ENCODE assay signal across 10 cellular contexts in genomic region chr6:35590622-35591066, GRCh38.
DNase-seq lines count a peak whose midpoint lies in the region; ATAC-seq and TF ChIP-seq lines count a peak whose summit lies in the region.
"Had no signal": no experiment of that assay in that cellular context is flagged by ENCODE, and none has a peak within 500 bp of the region (broad histone marks: within the 10 kb centered on the region; RNA-seq: fewer than 3 reads in every experiment).

No MANE protein-coding gene starts in this region.

- WGBS in urinary bladder: 29% methylated on average over 6 of the region's 6 CpGs

- CTCF ChIA-PET in activated naive CD4-positive, alpha-beta T cell treated with anti-CD3 and anti-CD28 coated beads for 36 hours (lab: Charles Lee): interaction anchor here (0.6 to 14.5 kb wide), 11 partner anchors 8 to 147 kb away, joined by 3 to 207 read pairs (median 7); partner anchors contain the start of gene ARMC12

- H3K27ac Mint-ChIP-seq in activated naive CD4-positive, alpha-beta T cell treated with anti-CD3 and anti-CD28 coated beads for 36 hours: peak overlapping the region; percentile 39
- H3K27ac Mint-ChIP-seq in neural crest cell (ENCODE audit: unreplicated experiment): peak overlapping the region; percentile 62

- H3K4me1 Mint-ChIP-seq in activated naive CD4-positive, alpha-beta T cell treated with anti-CD3 and anti-CD28 coated beads for 36 hours (ENCODE audit: low read depth): peaks cover 90% of the 10 kb centered on the region
- H3K4me1 Mint-ChIP-seq in neural crest cell: no peaks in the 10 kb centered on the region

- no peak overlapping the region for H3K4me3 Mint-ChIP-seq in activated naive CD4-positive, alpha-beta T cell treated with anti-CD3 and anti-CD28 coated beads for 36 hours
- H3K4me3 Mint-ChIP-seq in neural crest cell: no peak overlapping the region
- H3K4me3 Mint-ChIP-seq: naive B cell had no signal

- intact Hi-C loops in activated naive CD4-positive, alpha-beta T cell treated with anti-CD3 and anti-CD28 coated beads for 36 hours (cut with micrococcal nuclease): no loop called here

- peaks cover 73% of the 10 kb centered on the region for H3K36me3 Mint-ChIP-seq in activated naive CD4-positive, alpha-beta T cell treated with anti-CD3 and anti-CD28 coated beads for 36 hours (ENCODE audit: low read depth)
- peaks cover 2% of the 10 kb centered on the region for H3K36me3 Mint-ChIP-seq in neural crest cell (ENCODE audit: low read depth)
- H3K36me3 Mint-ChIP-seq: naive B cell had no signal

- H3K9me3 Mint-ChIP-seq in activated naive CD4-positive, alpha-beta T cell treated with anti-CD3 and anti-CD28 coated beads for 36 hours: no peaks in the 10 kb centered on the region
- no peaks in the 10 kb centered on the region for H3K9me3 Mint-ChIP-seq in neural crest cell
- H3K9me3 Mint-ChIP-seq: naive B cell had no signal

- H3K4me1 ChIP-seq in urinary bladder (ENCODE audit: insufficient read depth): peaks cover 2% of the 10 kb centered on the region

- DNase-seq in activated naive CD4-positive, alpha-beta T cell treated with anti-CD3 and anti-CD28 coated beads for 36 hours: no peak
- no peak for DNase-seq in activated naive CD4-positive, alpha-beta T cell treated with Interleukin-2 at 50 U/mL for 16 hours
- DNase-seq in globus pallidus (ENCODE audit: low spot score): peak; percentile 55
- DNase-seq in neural crest cell (ENCODE audit: low read depth, low spot score): no peak
- no peak for DNase-seq in NCI-H510A treated with DMSO at 0.1 percent for 48 hours (lab: John Stamatoyannopoulos, UW)
- DNase-seq in foreskin melanocyte: no peak
- DNase-seq: naive B cell, NCI-H345 had no signal

- H3K36me3 ChIP-seq in urinary bladder (ENCODE audit: insufficient read depth): peaks cover 7% of the 10 kb centered on the region

- H3K27me3 Mint-ChIP-seq in activated naive CD4-positive, alpha-beta T cell treated with anti-CD3 and anti-CD28 coated beads for 36 hours (ENCODE audit: low read depth): no peaks in the 10 kb centered on the region
- H3K27me3 Mint-ChIP-seq in neural crest cell (ENCODE audit: low read depth): no peaks in the 10 kb centered on the region
- H3K27me3 Mint-ChIP-seq: naive B cell had no signal

- peak overlapping the region; percentile 38 for H3K27ac ChIP-seq in urinary bladder (ENCODE audit: low read depth)

- no peak for ATAC-seq in HG02610 (IDR thresholded peaks at IDR 0.05; ENCODE audit: unreplicated experiment)

- H3K4me3 ChIP-seq in urinary bladder (ENCODE audit: low read depth, low read length): no peak overlapping the region

- no peak for TF ChIP-seq CTCF in neural crest cell (conservative IDR thresholded peaks at IDR 0.05)
